3 cellular contexts compared by ENCODE assay signal in the genomic region with DNA sequence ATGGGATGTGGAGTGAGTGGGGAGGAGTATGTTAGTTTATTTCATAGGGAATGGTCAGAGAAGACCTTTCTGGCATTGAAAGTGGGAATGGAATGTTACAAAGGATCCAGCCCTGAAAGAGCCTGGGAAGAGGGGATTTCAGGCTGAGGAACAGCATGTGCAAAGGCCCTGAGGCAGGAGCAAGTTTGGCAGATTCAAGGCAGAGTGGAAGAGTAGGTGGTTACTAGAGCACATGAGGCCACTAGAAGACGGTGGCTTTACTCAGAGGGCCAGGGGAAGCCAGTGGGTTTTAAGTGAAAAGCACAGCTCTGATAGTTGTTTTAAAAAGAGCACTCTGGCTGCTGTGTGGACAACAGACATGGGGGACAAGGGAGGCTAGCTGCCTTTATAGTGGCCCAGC.
TF ChIP-seq lines count a peak whose summit lies in the region.

No MANE protein-coding gene starts in this region.

TF ChIP-seq in A549, 52 proteins besides CTCF, POLR2A, EP300 and RAD21:
- TF ChIP-seq SMC3 (IDR thresholded peaks at IDR 0.05) (no peak), SREBF2 (IDR thresholded peaks at IDR 0.05) (no peak), KDM1A (IDR thresholded peaks at IDR 0.05; ENCODE audit: low read depth) (no peak), ZNF302 (CRISPR knock-in tag; IDR thresholded peaks at IDR 0.05) (no peak), HEYL (CRISPR knock-in tag; IDR thresholded peaks at IDR 0.05) (no peak), HOXA7 (CRISPR knock-in tag; IDR thresholded peaks at IDR 0.05) (no peak)
- TF ChIP-seq, protein P1, sequence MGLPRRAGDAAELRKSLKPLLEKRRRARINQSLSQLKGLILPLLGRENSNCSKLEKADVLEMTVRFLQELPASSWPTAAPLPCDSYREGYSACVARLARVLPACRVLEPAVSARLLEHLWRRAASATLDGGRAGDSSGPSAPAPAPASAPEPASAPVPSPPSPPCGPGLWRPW (IDR thresholded peaks at IDR 0.05), result no peak
TF ChIP-seq in A549: peak in this region for 0.

TF ChIP-seq in IMR-90, 13 proteins besides CTCF, POLR2A, EP300 and RAD21:
- no peak for TF ChIP-seq SMC3 (IDR thresholded peaks at IDR 0.05; ENCODE audit: low read depth, low read length)
- TF ChIP-seq RFX5 (IDR thresholded peaks at IDR 0.05; ENCODE audit: low read depth, low read length), result no peak
- TF ChIP-seq, protein P2, sequence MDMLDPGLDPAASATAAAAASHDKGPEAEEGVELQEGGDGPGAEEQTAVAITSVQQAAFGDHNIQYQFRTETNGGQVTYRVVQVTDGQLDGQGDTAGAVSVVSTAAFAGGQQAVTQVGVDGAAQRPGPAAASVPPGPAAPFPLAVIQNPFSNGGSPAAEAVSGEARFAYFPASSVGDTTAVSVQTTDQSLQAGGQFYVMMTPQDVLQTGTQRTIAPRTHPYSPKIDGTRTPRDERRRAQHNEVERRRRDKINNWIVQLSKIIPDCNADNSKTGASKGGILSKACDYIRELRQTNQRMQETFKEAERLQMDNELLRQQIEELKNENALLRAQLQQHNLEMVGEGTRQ (IDR thresholded peaks at IDR 0.05; ENCODE audit: low read depth, low read length), result no peak

TF ChIP-seq in K562, 482 proteins besides CTCF, POLR2A, EP300 and RAD21:
- TF ChIP-seq RBM25 (IDR thresholded peaks at IDR 0.05; ENCODE audit: low read depth, low read length, severe bottlenecking) (peak; percentile 11), CBFA2T2 (conservative IDR thresholded peaks at IDR 0.05) (no peak)
